ENCODE assay signal across 1 cellular context in the genomic region with DNA sequence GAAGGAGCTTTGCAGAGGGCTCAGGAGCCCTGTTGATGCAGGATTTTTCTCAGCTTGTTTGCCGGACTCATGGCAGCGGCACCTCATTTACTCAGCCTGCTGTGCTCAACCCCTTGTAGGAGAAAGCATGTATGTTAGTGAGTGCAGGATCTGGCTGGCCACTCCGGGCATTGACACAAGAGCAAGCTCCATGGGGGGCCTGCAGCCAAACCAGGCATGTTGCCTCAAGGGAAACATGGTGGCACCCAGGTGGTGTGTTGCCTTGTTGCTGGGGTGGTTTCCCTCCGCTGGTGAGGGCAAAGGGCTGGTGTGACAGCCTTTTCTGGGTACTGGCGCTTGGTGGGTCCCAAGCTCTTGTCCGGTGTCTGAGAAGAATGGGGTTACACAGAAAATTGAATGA.
TF ChIP-seq lines count a peak whose summit lies in the region.

No MANE protein-coding gene starts in this region.

TF ChIP-seq in GM23338, 12 proteins besides CTCF, POLR2A, EP300 and RAD21 (continued from another document):
- no peak for TF ChIP-seq NANOG (IDR thresholded peaks at IDR 0.05; ENCODE audit: borderline replicate concordance)
- TF ChIP-seq EZH2phosphoT487 (IDR thresholded peaks at IDR 0.05; ENCODE audit: unreplicated experiment): no peak
